Comparison of ENCODE assay signal across 10 cellular contexts in the genomic region with DNA sequence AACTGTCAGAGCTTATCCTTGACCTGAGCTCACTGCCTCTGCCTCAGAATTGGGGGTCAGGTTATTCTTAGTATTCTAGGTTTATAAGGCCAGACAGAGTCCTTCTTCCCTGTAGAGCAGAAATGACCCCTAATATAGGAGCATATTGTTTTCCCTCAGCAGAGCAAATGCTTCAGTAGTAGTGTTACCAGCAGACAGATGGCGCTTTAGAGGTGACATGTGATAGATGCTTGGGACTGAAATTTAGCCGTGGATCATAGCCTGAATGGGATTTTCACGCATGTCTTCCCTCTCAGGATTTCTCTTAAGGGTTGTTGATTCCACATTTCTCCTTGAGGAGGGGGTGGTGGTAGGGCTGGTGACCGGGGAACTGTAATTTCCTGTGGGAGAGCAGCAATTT. TPM values are rescaled to one million over a fixed set of nuclear protein-coding genes. Genes with fewer than 3 reads are reported as not detected.
DNase-seq lines count a peak whose midpoint lies in the region; ATAC-seq, FAIRE-seq and TF ChIP-seq lines count a peak whose summit lies in the region.
"Had no signal": no experiment of that assay in that cellular context is flagged by ENCODE, and none has a peak within 500 bp of the region (broad histone marks: within the 10 kb centered on the region; RNA-seq: fewer than 3 reads in every experiment).

No MANE protein-coding gene starts in this region.

- CTCF ChIA-PET in GM10248 (lab: Yijun Ruan, JAX), result interaction anchor here (0.7 to 12.9 kb wide), 21 partner anchors 8 to 192 kb away, joined by 3 to 120 read pairs (median 5); partner anchors contain the start of gene ADARB1

- FAIRE-seq in astrocyte (lab: Jason Lieb, UNC), result no peak

- H3K9me3 ChIP-seq in astrocyte (ENCODE audit: insufficient read depth, low read depth, low read length) (no peaks in the 10 kb centered on the region), mucosa of descending colon (no peaks in the 10 kb centered on the region)
- H3K9me3 ChIP-seq: HAP-1, SJSA1 had no signal

- H3K27ac Mint-ChIP-seq in astrocyte (ENCODE audit: unreplicated experiment) (no peak overlapping the region), natural killer cell (no peak overlapping the region)

- H3K4me3 ChIP-seq in astrocyte (ENCODE audit: insufficient read depth, low read depth, low read length) (no peak overlapping the region), mucosa of descending colon (no peak overlapping the region)
- H3K4me3 ChIP-seq: HAP-1, SJSA1 had no signal

- peaks cover 5% of the 10 kb centered on the region for H3K4me1 Mint-ChIP-seq in astrocyte (ENCODE audit: low read depth, unreplicated experiment)
- peaks cover 0 to 15% of the 10 kb centered on the region in 2 donors for H3K4me1 Mint-ChIP-seq in natural killer cell

- no peaks in the 10 kb centered on the region for H3K9me3 Mint-ChIP-seq in astrocyte (ENCODE audit: unreplicated experiment)
- no peaks in the 10 kb centered on the region for H3K9me3 Mint-ChIP-seq in natural killer cell

- peaks cover 44% of the 10 kb centered on the region for H4K20me1 ChIP-seq in astrocyte (ENCODE audit: insufficient read depth, low read length)

- ATAC-seq in mucosa of descending colon, result peak; percentile 45
- no peak for ATAC-seq in natural killer cell
- no peak for ATAC-seq in HG03354 (IDR thresholded peaks at IDR 0.05; ENCODE audit: poor library complexity, severe bottlenecking, unreplicated experiment)

- intact Hi-C loops in mucosa of descending colon (cut with DNase I, micrococcal nuclease) (no loop called here), natural killer cell (cut with micrococcal nuclease) (no loop called here)

- H2AFZ ChIP-seq in astrocyte (ENCODE audit: low read depth, low read length), result no peak overlapping the region

- H3K4me3 Mint-ChIP-seq in astrocyte (ENCODE audit: unreplicated experiment) (no peak overlapping the region), natural killer cell (no peak overlapping the region)

- H3K4me1 ChIP-seq in astrocyte (ENCODE audit: insufficient read depth, low read length) (peaks cover 3% of the 10 kb centered on the region), mucosa of descending colon (ENCODE audit: low read depth) (peaks cover 5% of the 10 kb centered on the region)
- H3K4me1 ChIP-seq: HAP-1 had no signal

- TF ChIP-seq CTCF in GM10248 (IDR thresholded peaks at IDR 0.05; ENCODE audit: control extremely low read depth, extremely low read depth, low read depth, missing control alignments), result peak; percentile 60
- TF ChIP-seq CTCF in astrocyte (IDR thresholded peaks at IDR 0.05; ENCODE audit: insufficient read depth, low read depth, low read length), result peak; percentile 40
- TF ChIP-seq CTCF in mucosa of descending colon (IDR thresholded peaks at IDR 0.05), result no peak
- no peak for TF ChIP-seq CTCF in natural killer cell (IDR thresholded peaks at IDR 0.05)

- peaks cover 8% of the 10 kb centered on the region for H3K36me3 Mint-ChIP-seq in astrocyte (ENCODE audit: low read depth, unreplicated experiment)
- H3K36me3 Mint-ChIP-seq in natural killer cell, result no peaks in the 10 kb centered on the region

- DNase-seq in GM10248 (ENCODE audit: extremely low spot score) (peak; percentile 56), LHCN-M2 (ENCODE audit: low read depth) (peak; percentile 41), astrocyte (ENCODE audit: low read depth) (no peak), mucosa of descending colon (peak in 1 of 3 donors; percentile 35), SKM-1 treated with dmso at 0.1 percent for 144 hours (lab: John Stamatoyannopoulos, UW; ENCODE audit: unreplicated experiment) (no peak), natural killer cell (no peak), activated gamma-delta T cell (lab: John Stamatoyannopoulos, UW) (no peak)

- POLR2A ChIA-PET in GM10248 (lab: Yijun Ruan, JAX), result no interaction called here

- no peak overlapping the region for H3K4me2 ChIP-seq in astrocyte (ENCODE audit: low read length)

- H3K79me2 ChIP-seq in astrocyte (ENCODE audit: insufficient read depth, low read length), result peaks cover 60% of the 10 kb centered on the region

- H3K27ac ChIP-seq in astrocyte (ENCODE audit: low read depth, low read length), result no peak overlapping the region
- H3K27ac ChIP-seq: SJSA1 had no signal

- H3K9ac ChIP-seq in astrocyte (ENCODE audit: low read length), result no peak overlapping the region

- H3K27me3 ChIP-seq in astrocyte (ENCODE audit: insufficient read depth, low read length), result no peaks in the 10 kb centered on the region
- H3K27me3 ChIP-seq: SJSA1 had no signal

- H3K36me3 ChIP-seq in astrocyte (ENCODE audit: insufficient read depth, low read length) (no peaks in the 10 kb centered on the region), mucosa of descending colon (ENCODE audit: low read depth) (no peaks in the 10 kb centered on the region)
- H3K36me3 ChIP-seq: HAP-1, SJSA1 had no signal

- H3K27me3 Mint-ChIP-seq in astrocyte (ENCODE audit: low read depth, unreplicated experiment) (peaks cover 15% of the 10 kb centered on the region), natural killer cell (ENCODE audit: low read depth in 2 of 2) (no peaks in the 10 kb centered on the region)

RNA-seq across cellular contexts. Expression of gene ADARB1, which starts 24.5 kb away (rescaled TPM):
- total RNA-seq in LHCN-M2 (2014; rRNA removed) (25.4 and 29.6 TPM in 2 replicates), astrocyte (18.4 and 25.8 TPM in 2 replicates), mucosa of descending colon (10 to 100 TPM in 1 of 3 donors, 1 to 10 TPM in 2; 5.4 to 91.2 (median 8.8) TPM), natural killer cell (10 to 100 TPM; 20.7 to 28.0 (median 26.6) TPM)
- 63.3 TPM for polyA plus RNA-seq in LHCN-M2 (2012)

Comparison
In these comparisons a context has a peak if more than half of its experiments do, and no peak if none do; other contexts are left out.
1. DNase-seq: peak in GM10248 (single experiment) and LHCN-M2 (single experiment); none in astrocyte (single experiment), SKM-1 treated with dmso at 0.1 percent for 144 hours (single experiment), natural killer cell (single experiment) and activated gamma-delta T cell (single experiment).
2. CTCF ChIP-seq: peak in GM10248 (single experiment) and astrocyte (single experiment); none in mucosa of descending colon (single experiment) and natural killer cell (single experiment).